ENCODE assay signal across 12 cellular contexts in the genomic region with DNA sequence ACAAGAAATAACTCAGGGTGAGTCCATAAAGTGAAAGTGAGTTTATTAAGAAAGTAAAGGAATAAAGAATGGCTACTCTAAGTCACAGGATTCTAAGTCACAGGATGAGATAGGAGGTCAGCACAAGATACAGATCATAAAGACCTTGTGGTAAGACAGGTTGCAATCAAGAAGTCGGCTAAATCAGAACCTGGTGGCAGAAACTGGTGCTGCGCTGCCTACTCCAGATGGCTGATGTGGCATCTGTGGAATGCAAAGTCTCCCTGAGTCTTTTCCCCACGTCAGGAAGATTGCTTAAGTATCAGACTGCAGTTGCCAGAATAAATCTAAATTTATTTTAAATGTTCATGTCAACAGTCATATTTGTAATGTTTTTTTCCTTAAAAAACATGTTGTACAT. TPM values are rescaled to one million over a fixed set of nuclear protein-coding genes. Genes with fewer than 3 reads are reported as not detected.
DNase-seq lines count a peak whose midpoint lies in the region; ATAC-seq and TF ChIP-seq lines count a peak whose summit lies in the region.
"Had no signal": no experiment of that assay in that cellular context is flagged by ENCODE, and none has a peak within 500 bp of the region (broad histone marks: within the 10 kb centered on the region; RNA-seq: fewer than 3 reads in every experiment).

No MANE protein-coding gene starts in this region.

- POLR2A ChIA-PET in PC-9 (lab: Charles Lee; ENCODE audit: unreplicated experiment): no interaction called here

- H3K9me2 ChIP-seq in PC-9 (ENCODE audit: insufficient read depth): no peaks in the 10 kb centered on the region

- peaks cover 12% of the 10 kb centered on the region for H3K27me3 Mint-ChIP-seq in progenitor cell of endocrine pancreas
- H3K27me3 Mint-ChIP-seq: activated CD8-positive, alpha-beta T cell treated with anti-CD3 and anti-CD28 coated beads for 36 hours had no signal

- TF ChIP-seq CTCF in PC-9 (conservative IDR thresholded peaks at IDR 0.05) (peak; percentile 53; the same call in 1 of the 2 replicates), progenitor cell of endocrine pancreas (IDR thresholded peaks at IDR 0.05; ENCODE audit: unreplicated experiment) (peak; percentile 22)

- H3K4me1 ChIP-seq in PC-9 (replicated peaks; ENCODE audit: insufficient read depth): peaks cover 32% of the 10 kb centered on the region
- H3K4me1 ChIP-seq: SJCRH30 had no signal

- H3F3A ChIP-seq in PC-9 (ENCODE audit: insufficient read depth, low read depth): peaks cover 24% of the 10 kb centered on the region

- H3K27ac ChIP-seq in PC-9: no peak overlapping the region
- H3K27ac ChIP-seq: right atrium auricular region, SJCRH30 had no signal

- peaks cover 9% of the 10 kb centered on the region for H3K9me3 Mint-ChIP-seq in progenitor cell of endocrine pancreas (ENCODE audit: low read depth)

- 0 out of 2 replicates have a peak, but pooled peaks cover under 1% of the 10 kb centered on the region for H3K27me3 ChIP-seq in PC-9 (ENCODE audit: insufficient read depth, low read depth)
- H3K27me3 ChIP-seq: right atrium auricular region, SJCRH30 had no signal

- no peak for ATAC-seq in HG03457 (IDR thresholded peaks at IDR 0.05; ENCODE audit: unreplicated experiment)
- ATAC-seq in sciatic nerve: no peak
- ATAC-seq: activated CD8-positive, alpha-beta T cell treated with anti-CD3 and anti-CD28 coated beads for 36 hours had no signal

- H3K36me3 ChIP-seq in PC-9 (ENCODE audit: low read depth): no peaks in the 10 kb centered on the region
- H3K36me3 ChIP-seq: right atrium auricular region, SJCRH30 had no signal

- 0 out of 2 replicates have a peak overlapping the region, but pooled peaks have one; percentile 20 for H3K4me2 ChIP-seq in PC-9

- H3K27ac Mint-ChIP-seq in progenitor cell of endocrine pancreas: no peak overlapping the region
- H3K27ac Mint-ChIP-seq: activated CD8-positive, alpha-beta T cell treated with anti-CD3 and anti-CD28 coated beads for 36 hours had no signal

- BruUV-seq in PC-9 (replicated peaks; lab: Mats Ljungman, UMichigan): no TSS peak

- CTCF ChIA-PET in PC-9 (lab: Charles Lee): no interaction called here

- no peak overlapping the region for H2AFZ ChIP-seq in PC-9

- H3K36me3 Mint-ChIP-seq in progenitor cell of endocrine pancreas (ENCODE audit: insufficient read depth): peaks cover 1% of the 10 kb centered on the region

- intact Hi-C loops in PC-9 (cut with micrococcal nuclease; ENCODE audit: unreplicated experiment) (loop anchor here (5.0 kb wide), 1 partner anchor 258 kb away; a partner anchor contains a TSS), sciatic nerve (cut with DNase I) (no loop called here)

- H3K79me2 ChIP-seq in PC-9 (ENCODE audit: low read depth): no peaks in the 10 kb centered on the region

- H3K9me3 ChIP-seq in PC-9 (ENCODE audit: insufficient read depth, low read depth): peaks cover 6% of the 10 kb centered on the region
- H3K9me3 ChIP-seq: right atrium auricular region, SJCRH30 had no signal

- H3K4me3 ChIP-seq in PC-9: no peak overlapping the region
- H3K4me3 ChIP-seq: right atrium auricular region, SJCRH30 had no signal

- H4K20me1 ChIP-seq in PC-9 (ENCODE audit: insufficient read depth): no peaks in the 10 kb centered on the region

- DNase-seq in ELF-1 (ENCODE audit: low read depth, low spot score) (peak; percentile 27), PC-9 (peak; percentile 62 to 72), epidermal melanocyte (ENCODE audit: insufficient read length, low spot score) (peak; percentile 57), progenitor cell of endocrine pancreas (ENCODE audit: low spot score, unreplicated experiment) (no peak), mesenteric fat pad (ENCODE audit: low spot score) (no peak), GOT3 (lab: John Stamatoyannopoulos, UW) (no peak), sciatic nerve (ENCODE audit: low spot score) (no peak)
- DNase-seq: activated CD8-positive, alpha-beta T cell treated with anti-CD3 and anti-CD28 coated beads for 36 hours; NCI-H2081; SJCRH30 had no signal

- H3K4me1 Mint-ChIP-seq in progenitor cell of endocrine pancreas (ENCODE audit: low read depth): peaks cover 10% of the 10 kb centered on the region

- no peak overlapping the region for H3K4me3 Mint-ChIP-seq in progenitor cell of endocrine pancreas (ENCODE audit: low read depth)
- H3K4me3 Mint-ChIP-seq: activated CD8-positive, alpha-beta T cell treated with anti-CD3 and anti-CD28 coated beads for 36 hours had no signal

RNA-seq across cellular contexts. Expression of a gene that starts 10.7 kb away (rescaled TPM):
- total RNA-seq in PC-9 (2021): 0.20 and 0.26 TPM in 2 replicates
- total RNA-seq in progenitor cell of endocrine pancreas: 0.22 and 0.27 TPM in 2 replicates
- total RNA-seq in mesenteric fat pad: 3.1 TPM
- 3.2 TPM for total RNA-seq in sciatic nerve
- total RNA-seq: SJCRH30 had no signal

RNA-seq across cellular contexts. Expression of a gene that starts 19.8 kb away (rescaled TPM):
- total RNA-seq in PC-9 (2021) (0.20 TPM in 1 of 2 replicates, not detected in the other), progenitor cell of endocrine pancreas (not detected in 2 replicates), mesenteric fat pad (51.5 TPM), sciatic nerve (147 TPM)
- total RNA-seq: activated CD8-positive, alpha-beta T cell treated with anti-CD3 and anti-CD28 coated beads for 36 hours; SJCRH30 had no signal

Comparison
In these comparisons a context has a peak if more than half of its experiments do, and no peak if none do; other contexts are left out.
1. DNase-seq: peak in ELF-1 (single experiment), PC-9 (2 of 2) and epidermal melanocyte (single experiment); none in progenitor cell of endocrine pancreas (single experiment), mesenteric fat pad (single experiment), GOT3 (single experiment) and sciatic nerve (single experiment).
2. RNA of a gene that starts 19.8 kb away (total RNA-seq): 147 TPM in sciatic nerve (single experiment) and 51.5 TPM in mesenteric fat pad (single experiment); 0.20 TPM in PC-9 and not detected in progenitor cell of endocrine pancreas; every median in the first group is over 10 times any median in the second.